1 cellular context compared by ENCODE assay signal in genomic region chr6:43570876-43571441, GRCh38.
A peak's percentile ranks its signal among the peaks of the same experiment; 100 is the strongest.
TF ChIP-seq lines count a peak whose summit lies in the region.

No MANE protein-coding gene starts in this region.

TF ChIP-seq in HEK293, 187 proteins besides CTCF, POLR2A, EP300 and RAD21 (continued from another document and continues in another):
- TF ChIP-seq, protein P1, sequence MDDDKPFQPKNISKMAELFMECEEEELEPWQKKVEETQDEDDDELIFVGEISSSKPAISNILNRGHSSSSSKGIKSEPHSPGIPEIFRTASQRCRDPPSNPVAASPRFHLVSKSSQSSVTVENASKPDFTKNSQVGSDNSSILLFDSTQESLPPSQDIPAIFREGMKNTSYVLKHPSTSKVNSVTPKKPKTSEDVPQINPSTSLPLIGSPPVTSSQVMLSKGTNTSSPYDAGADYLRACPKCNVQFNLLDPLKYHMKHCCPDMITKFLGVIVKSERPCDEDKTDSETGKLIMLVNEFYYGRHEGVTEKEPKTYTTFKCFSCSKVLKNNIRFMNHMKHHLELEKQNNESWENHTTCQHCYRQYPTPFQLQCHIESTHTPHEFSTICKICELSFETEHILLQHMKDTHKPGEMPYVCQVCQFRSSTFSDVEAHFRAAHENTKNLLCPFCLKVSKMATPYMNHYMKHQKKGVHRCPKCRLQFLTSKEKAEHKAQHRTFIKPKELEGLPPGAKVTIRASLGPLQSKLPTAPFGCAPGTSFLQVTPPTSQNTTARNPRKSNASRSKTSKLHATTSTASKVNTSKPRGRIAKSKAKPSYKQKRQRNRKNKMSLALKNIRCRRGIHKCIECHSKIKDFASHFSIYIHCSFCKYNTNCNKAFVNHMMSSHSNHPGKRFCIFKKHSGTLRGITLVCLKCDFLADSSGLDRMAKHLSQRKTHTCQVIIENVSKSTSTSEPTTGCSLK (tag by site-specific recombination; IDR thresholded peaks at IDR 0.05): no peak
- TF ChIP-seq, protein P2, sequence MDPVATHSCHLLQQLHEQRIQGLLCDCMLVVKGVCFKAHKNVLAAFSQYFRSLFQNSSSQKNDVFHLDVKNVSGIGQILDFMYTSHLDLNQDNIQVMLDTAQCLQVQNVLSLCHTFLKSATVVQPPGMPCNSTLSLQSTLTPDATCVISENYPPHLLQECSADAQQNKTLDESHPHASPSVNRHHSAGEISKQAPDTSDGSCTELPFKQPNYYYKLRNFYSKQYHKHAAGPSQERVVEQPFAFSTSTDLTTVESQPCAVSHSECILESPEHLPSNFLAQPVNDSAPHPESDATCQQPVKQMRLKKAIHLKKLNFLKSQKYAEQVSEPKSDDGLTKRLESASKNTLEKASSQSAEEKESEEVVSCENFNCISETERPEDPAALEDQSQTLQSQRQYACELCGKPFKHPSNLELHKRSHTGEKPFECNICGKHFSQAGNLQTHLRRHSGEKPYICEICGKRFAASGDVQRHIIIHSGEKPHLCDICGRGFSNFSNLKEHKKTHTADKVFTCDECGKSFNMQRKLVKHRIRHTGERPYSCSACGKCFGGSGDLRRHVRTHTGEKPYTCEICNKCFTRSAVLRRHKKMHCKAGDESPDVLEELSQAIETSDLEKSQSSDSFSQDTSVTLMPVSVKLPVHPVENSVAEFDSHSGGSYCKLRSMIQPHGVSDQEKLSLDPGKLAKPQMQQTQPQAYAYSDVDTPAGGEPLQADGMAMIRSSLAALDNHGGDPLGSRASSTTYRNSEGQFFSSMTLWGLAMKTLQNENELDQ (tag by site-specific recombination; IDR thresholded peaks at IDR 0.05; ENCODE audit: low read depth): no peak
- TF ChIP-seq ZNF37A (tag by site-specific recombination; IDR thresholded peaks at IDR 0.05) (no peak), GLI2 (tag by site-specific recombination; IDR thresholded peaks at IDR 0.05; ENCODE audit: borderline replicate concordance, low read depth) (no peak), ZNF837 (tag by site-specific recombination; IDR thresholded peaks at IDR 0.05) (no peak), TRIM28 (IDR thresholded peaks at IDR 0.05; ENCODE audit: borderline replicate concordance, low read length) (no peak), ZBTB10 (tag by site-specific recombination; IDR thresholded peaks at IDR 0.05) (no peak), ZNF555 (tag by site-specific recombination; conservative IDR thresholded peaks at IDR 0.05) (no peak), YY2 (tag by site-specific recombination; IDR thresholded peaks at IDR 0.05) (no peak), ZNF776 (tag by site-specific recombination; IDR thresholded peaks at IDR 0.05; ENCODE audit: borderline replicate concordance) (no peak), SP7 (tag by site-specific recombination; IDR thresholded peaks at IDR 0.05) (peak; percentile 73), ZFHX2 (tag by site-specific recombination; conservative IDR thresholded peaks at IDR 0.05) (no peak), ZIC2 (tag by site-specific recombination; IDR thresholded peaks at IDR 0.05) (no peak), ZNF18 (tag by site-specific recombination; IDR thresholded peaks at IDR 0.05) (no peak), PRDM6 (tag by site-specific recombination; IDR thresholded peaks at IDR 0.05) (no peak), KLF16 (tag by site-specific recombination; IDR thresholded peaks at IDR 0.05) (no peak), ZBTB8A (tag by site-specific recombination; IDR thresholded peaks at IDR 0.05) (no peak), GLI4 (tag by site-specific recombination; IDR thresholded peaks at IDR 0.05) (no peak), OVOL3 (tag by site-specific recombination; IDR thresholded peaks at IDR 0.05) (no peak), ZNF830 (tag by site-specific recombination; IDR thresholded peaks at IDR 0.05; ENCODE audit: low read depth) (no peak), ZNF501 (tag by site-specific recombination; IDR thresholded peaks at IDR 0.05) (no peak), KLF17 (tag by site-specific recombination; IDR thresholded peaks at IDR 0.05) (no peak), BCL11A (tag by site-specific recombination; IDR thresholded peaks at IDR 0.05; ENCODE audit: low read depth) (no peak), ZNF621 (tag by site-specific recombination; IDR thresholded peaks at IDR 0.05) (no peak), REPIN1 (tag by site-specific recombination; IDR thresholded peaks at IDR 0.05; ENCODE audit: low read depth) (no peak), KLF1 (tag by site-specific recombination; IDR thresholded peaks at IDR 0.05) (no peak), ZNF514 (tag by site-specific recombination; IDR thresholded peaks at IDR 0.05) (no peak), ZNF302 (tag by site-specific recombination; IDR thresholded peaks at IDR 0.05; ENCODE audit: low read depth) (no peak), MYNN (tag by site-specific recombination; IDR thresholded peaks at IDR 0.05; ENCODE audit: borderline replicate concordance) (no peak), SP3 (tag by site-specific recombination; IDR thresholded peaks at IDR 0.05) (peak; percentile 23; the same call in 1 of the 2 replicates), KLF10 (tag by site-specific recombination; IDR thresholded peaks at IDR 0.05) (no peak), ZXDB (tag by site-specific recombination; IDR thresholded peaks at IDR 0.05) (no peak)
- TF ChIP-seq, protein P3, sequence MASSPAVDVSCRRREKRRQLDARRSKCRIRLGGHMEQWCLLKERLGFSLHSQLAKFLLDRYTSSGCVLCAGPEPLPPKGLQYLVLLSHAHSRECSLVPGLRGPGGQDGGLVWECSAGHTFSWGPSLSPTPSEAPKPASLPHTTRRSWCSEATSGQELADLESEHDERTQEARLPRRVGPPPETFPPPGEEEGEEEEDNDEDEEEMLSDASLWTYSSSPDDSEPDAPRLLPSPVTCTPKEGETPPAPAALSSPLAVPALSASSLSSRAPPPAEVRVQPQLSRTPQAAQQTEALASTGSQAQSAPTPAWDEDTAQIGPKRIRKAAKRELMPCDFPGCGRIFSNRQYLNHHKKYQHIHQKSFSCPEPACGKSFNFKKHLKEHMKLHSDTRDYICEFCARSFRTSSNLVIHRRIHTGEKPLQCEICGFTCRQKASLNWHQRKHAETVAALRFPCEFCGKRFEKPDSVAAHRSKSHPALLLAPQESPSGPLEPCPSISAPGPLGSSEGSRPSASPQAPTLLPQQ (tag by site-specific recombination; IDR thresholded peaks at IDR 0.05): peak; percentile 59
- TF ChIP-seq, protein P4, sequence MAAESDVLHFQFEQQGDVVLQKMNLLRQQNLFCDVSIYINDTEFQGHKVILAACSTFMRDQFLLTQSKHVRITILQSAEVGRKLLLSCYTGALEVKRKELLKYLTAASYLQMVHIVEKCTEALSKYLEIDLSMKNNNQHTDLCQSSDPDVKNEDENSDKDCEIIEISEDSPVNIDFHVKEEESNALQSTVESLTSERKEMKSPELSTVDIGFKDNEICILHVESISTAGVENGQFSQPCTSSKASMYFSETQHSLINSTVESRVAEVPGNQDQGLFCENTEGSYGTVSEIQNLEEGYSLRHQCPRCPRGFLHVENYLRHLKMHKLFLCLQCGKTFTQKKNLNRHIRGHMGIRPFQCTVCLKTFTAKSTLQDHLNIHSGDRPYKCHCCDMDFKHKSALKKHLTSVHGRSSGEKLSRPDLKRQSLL (tag by site-specific recombination; IDR thresholded peaks at IDR 0.05): no peak
- TF ChIP-seq, protein P5, sequence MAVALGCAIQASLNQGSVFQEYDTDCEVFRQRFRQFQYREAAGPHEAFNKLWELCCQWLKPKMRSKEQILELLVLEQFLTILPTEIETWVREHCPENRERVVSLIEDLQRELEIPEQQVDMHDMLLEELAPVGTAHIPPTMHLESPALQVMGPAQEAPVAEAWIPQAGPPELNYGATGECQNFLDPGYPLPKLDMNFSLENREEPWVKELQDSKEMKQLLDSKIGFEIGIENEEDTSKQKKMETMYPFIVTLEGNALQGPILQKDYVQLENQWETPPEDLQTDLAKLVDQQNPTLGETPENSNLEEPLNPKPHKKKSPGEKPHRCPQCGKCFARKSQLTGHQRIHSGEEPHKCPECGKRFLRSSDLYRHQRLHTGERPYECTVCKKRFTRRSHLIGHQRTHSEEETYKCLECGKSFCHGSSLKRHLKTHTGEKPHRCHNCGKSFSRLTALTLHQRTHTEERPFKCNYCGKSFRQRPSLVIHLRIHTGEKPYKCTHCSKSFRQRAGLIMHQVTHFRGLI (tag by site-specific recombination; IDR thresholded peaks at IDR 0.05): no peak
- TF ChIP-seq, protein P6, sequence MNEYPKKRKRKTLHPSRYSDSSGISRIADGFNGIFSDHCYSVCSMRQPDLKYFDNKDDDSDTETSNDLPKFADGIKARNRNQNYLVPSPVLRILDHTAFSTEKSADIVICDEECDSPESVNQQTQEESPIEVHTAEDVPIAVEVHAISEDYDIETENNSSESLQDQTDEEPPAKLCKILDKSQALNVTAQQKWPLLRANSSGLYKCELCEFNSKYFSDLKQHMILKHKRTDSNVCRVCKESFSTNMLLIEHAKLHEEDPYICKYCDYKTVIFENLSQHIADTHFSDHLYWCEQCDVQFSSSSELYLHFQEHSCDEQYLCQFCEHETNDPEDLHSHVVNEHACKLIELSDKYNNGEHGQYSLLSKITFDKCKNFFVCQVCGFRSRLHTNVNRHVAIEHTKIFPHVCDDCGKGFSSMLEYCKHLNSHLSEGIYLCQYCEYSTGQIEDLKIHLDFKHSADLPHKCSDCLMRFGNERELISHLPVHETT (tag by site-specific recombination; IDR thresholded peaks at IDR 0.05): 0 out of 2 replicates have a peak, but pooled peaks have one; percentile 52
- TF ChIP-seq, protein P7, sequence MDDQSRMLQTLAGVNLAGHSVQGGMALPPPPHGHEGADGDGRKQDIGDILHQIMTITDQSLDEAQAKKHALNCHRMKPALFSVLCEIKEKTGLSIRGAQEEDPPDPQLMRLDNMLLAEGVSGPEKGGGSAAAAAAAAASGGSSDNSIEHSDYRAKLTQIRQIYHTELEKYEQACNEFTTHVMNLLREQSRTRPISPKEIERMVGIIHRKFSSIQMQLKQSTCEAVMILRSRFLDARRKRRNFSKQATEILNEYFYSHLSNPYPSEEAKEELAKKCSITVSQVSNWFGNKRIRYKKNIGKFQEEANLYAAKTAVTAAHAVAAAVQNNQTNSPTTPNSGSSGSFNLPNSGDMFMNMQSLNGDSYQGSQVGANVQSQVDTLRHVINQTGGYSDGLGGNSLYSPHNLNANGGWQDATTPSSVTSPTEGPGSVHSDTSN (CRISPR knock-in tag; IDR thresholded peaks at IDR 0.05): no peak
- TF ChIP-seq, protein P8, sequence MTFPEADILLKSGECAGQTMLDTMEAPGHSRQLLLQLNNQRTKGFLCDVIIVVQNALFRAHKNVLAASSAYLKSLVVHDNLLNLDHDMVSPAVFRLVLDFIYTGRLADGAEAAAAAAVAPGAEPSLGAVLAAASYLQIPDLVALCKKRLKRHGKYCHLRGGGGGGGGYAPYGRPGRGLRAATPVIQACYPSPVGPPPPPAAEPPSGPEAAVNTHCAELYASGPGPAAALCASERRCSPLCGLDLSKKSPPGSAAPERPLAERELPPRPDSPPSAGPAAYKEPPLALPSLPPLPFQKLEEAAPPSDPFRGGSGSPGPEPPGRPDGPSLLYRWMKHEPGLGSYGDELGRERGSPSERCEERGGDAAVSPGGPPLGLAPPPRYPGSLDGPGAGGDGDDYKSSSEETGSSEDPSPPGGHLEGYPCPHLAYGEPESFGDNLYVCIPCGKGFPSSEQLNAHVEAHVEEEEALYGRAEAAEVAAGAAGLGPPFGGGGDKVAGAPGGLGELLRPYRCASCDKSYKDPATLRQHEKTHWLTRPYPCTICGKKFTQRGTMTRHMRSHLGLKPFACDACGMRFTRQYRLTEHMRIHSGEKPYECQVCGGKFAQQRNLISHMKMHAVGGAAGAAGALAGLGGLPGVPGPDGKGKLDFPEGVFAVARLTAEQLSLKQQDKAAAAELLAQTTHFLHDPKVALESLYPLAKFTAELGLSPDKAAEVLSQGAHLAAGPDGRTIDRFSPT (tag by site-specific recombination; IDR thresholded peaks at IDR 0.05): no peak
